In the genomic region with DNA sequence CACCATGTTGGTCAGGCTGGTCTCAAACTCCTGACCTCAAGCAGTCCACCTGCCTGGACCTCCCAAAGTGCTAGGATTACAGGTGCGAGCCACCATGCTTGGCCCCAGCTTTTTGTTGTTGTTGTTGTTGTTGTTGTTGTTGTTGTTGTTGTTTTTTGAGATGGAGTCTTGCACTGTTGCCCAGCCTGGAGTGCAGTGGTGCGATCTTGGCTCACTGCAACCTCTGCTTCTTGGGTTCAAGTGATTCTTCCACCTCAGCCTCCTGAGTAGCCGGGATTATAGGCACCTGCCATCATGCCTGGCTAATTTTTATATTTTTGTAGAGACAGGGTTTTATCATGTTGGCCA, we compare ENCODE assay signal across 12 cellular contexts. TPM values are rescaled to one million over a fixed set of nuclear protein-coding genes. Genes with fewer than 3 reads are reported as not detected.
"Had no signal": no experiment of that assay in that cellular context is flagged by ENCODE, and none has a peak within 500 bp of the region (broad histone marks: within the 10 kb centered on the region; RNA-seq: fewer than 3 reads in every experiment).

No MANE protein-coding gene starts in this region.

RNA-seq across cellular contexts. Expression of gene C16orf90, which starts 21.7 kb away (rescaled TPM):
- total RNA-seq: activated B cell treated with CpG ODN at 0.5 μM for 24 hours; activated CD8-positive, alpha-beta T cell treated with anti-CD3 and anti-CD28 coated beads for 36 hours; activated naive CD4-positive, alpha-beta T cell treated with anti-CD3 and anti-CD28 coated beads for 36 hours; activated naive CD8-positive, alpha-beta T cell treated with anti-CD3 and anti-CD28 coated beads, Interleukin-2, amount 10 ng/mL, durations not matched to agents 7 days and 5 days; activated T-cell treated with anti-CD3 and anti-CD28 coated beads, Interleukin-2, amount 50 U/mL, for 4 hours; activated T-helper 2 cell treated with anti-CD3 and anti-CD28 coated beads, Interferon-gamma antibody, Interleukin-2, Interleukin-4, amounts not matched to agents 10 μg/mL and 5 μg/mL and 100 μg/mL, durations not matched to agents 14 hours and 24 hours and 36 hours; ascending aorta; cerebellum; esophagus muscularis mucosa; foreskin keratinocyte; gastrocnemius medialis; T-helper 17 cell had no signal
- polyA plus RNA-seq: foreskin keratinocyte had no signal
